In the genomic region with DNA sequence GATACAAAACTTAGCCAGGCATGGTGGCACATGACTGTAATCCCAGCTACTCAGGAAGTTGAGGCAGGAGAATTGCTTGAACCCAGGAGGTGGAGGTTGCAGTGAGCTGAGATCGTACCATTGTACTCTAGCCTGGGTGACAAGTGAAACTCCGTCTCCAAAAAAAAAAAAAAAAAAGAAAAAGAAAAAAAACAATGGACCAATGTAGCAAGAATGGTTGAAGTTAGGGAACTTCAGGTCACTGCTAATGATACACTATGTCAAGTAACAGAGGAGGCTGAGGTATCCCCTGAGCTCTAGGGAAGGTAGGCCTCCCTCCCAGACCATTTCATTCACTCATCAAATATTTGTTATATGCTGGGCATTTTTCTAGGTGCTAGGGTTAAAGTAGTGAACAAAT, we compare ENCODE assay signal across 2 cellular contexts. TPM values are rescaled to one million over a fixed set of nuclear protein-coding genes. Genes with fewer than 3 reads are reported as not detected.
"Had no signal": no experiment of that assay in that cellular context is flagged by ENCODE, and none has a peak within 500 bp of the region (broad histone marks: within the 10 kb centered on the region; RNA-seq: fewer than 3 reads in every experiment).

No MANE protein-coding gene starts in this region.

RNA-seq across cellular contexts. Expression of a gene that starts 7.7 kb away (rescaled TPM):
- total RNA-seq: G401, GM12878 had no signal

RNA-seq across cellular contexts. Expression of a gene that starts 23.0 kb away (rescaled TPM):
- total RNA-seq: GM12878 had no signal
- polyA plus RNA-seq: GM12878 had no signal

RNA-seq across cellular contexts. Expression of a gene that starts 46.9 kb away (rescaled TPM):
- total RNA-seq: G401 had no signal
- polyA plus RNA-seq: GM12878 had no signal
